In the genomic region with DNA sequence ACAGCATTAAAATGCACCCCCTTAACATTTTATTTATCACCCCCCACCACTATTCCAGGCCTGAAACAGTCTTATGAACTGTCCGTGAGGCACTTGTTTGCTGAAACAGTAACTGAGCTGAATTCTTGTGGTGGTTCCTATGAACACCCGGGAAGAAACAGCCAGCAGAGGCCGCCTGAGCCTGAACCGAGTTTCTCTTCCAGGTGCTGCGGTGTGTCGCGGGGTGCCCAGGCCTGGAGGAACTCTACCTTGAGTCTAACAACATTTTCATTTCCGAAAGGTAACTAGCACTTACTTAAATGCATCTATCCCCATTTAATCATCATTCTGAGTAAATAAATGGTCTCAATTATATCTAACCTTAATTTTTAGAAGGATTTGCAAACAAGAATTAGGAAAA, we compare ENCODE assay signal across 17 cellular contexts.
"Had no signal": no experiment of that assay in that cellular context is flagged by ENCODE, and none has a peak within 500 bp of the region (broad histone marks: within the 10 kb centered on the region; RNA-seq: fewer than 3 reads in every experiment).

No MANE protein-coding gene starts in this region.

- H3K27ac ChIP-seq: body of pancreas, coronary artery, esophagus muscularis mucosa, thyroid gland had no signal

- ATAC-seq: activated T-cell treated with anti-CD3 and anti-CD28 coated beads, Interleukin-2, amount 50 U/mL, for 72 hours; body of pancreas; natural killer cell treated with Interleukin-12 subunit alpha and Interleukin-12 subunit beta and Interleukin-15 and Interleukin-18, amount 100 ng/mL, for 72 hours; stimulated activated memory B cell treated with anti-CD40 and anti-IgM and Interleukin-4, amounts not matched to agents 10 μg/mL and 1 μg/mL and 100 μg/mL, for 72 hours had no signal

- H3K27me3 ChIP-seq: body of pancreas, esophagus muscularis mucosa, thyroid gland had no signal

- FAIRE-seq: urothelium cell line had no signal

- DNase-seq: activated CD4-positive, alpha-beta memory T cell treated with anti-CD3 and anti-CD28 coated beads, Interleukin-2, amount 10 ng/mL, durations not matched to agents 7 days and 5 days; activated CD4-positive, alpha-beta T cell treated with anti-CD3 and anti-CD28 coated beads for 4 hours; activated gamma-delta T cell treated with Interleukin-2 at 50 U/mL for 16 hours; activated T-cell treated with anti-CD3 and anti-CD28 coated beads, Interleukin-2, amount 50 U/mL, for 72 hours; amniotic stem cell; body of pancreas; hippocampal formation; kidney glomerular epithelial cell; mesendoderm; nucleus accumbens; stimulated activated CD4-positive, alpha-beta T cell treated with anti-CD3 and anti-CD28 coated beads, Interleukin-2, amount 100 ng/mL, for 48 hours; thyroid gland had no signal

- H3K9me3 ChIP-seq: body of pancreas, esophagus muscularis mucosa, thyroid gland had no signal

- H3K4me1 ChIP-seq: body of pancreas, esophagus muscularis mucosa, thyroid gland had no signal

- H3K4me3 ChIP-seq: body of pancreas, coronary artery, esophagus muscularis mucosa, thyroid gland had no signal
